In the genomic region with DNA sequence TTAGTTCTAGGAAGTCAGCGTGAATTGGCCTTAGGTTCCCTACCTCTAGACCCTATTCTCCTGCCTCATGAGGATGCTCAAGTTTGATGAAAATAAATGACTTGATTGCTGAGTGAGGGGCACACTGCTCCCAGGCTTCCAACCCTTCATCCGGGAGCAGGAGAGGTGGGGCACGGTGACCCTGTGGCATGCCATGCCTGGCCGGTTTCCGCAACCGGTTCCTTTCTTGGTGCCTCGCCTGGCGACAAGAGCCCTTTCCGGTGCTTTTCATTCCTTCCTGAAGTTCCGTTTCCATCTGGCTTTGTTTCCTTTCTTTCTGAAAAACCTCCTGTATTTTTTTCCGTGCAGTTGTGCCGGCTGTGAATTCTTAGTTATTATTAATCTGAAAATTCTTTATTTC, we compare ENCODE assay signal across 1 cellular context.
TF ChIP-seq lines count a peak whose summit lies in the region.

No MANE protein-coding gene starts in this region.

TF ChIP-seq in endothelial cell of umbilical vein, 7 proteins besides CTCF, POLR2A, EP300 and RAD21 (continued from another document):
- no peak for TF ChIP-seq POLR2AphosphoS5 (IDR thresholded peaks at IDR 0.05; ENCODE audit: insufficient read depth, low read depth, low read length)
- no peak for TF ChIP-seq FOS (IDR thresholded peaks at IDR 0.05; ENCODE audit: borderline replicate concordance, insufficient read depth, low read length)
- no peak for TF ChIP-seq MYC (IDR thresholded peaks at IDR 0.05; ENCODE audit: low read depth, low read length)
- TF ChIP-seq, protein P1, sequence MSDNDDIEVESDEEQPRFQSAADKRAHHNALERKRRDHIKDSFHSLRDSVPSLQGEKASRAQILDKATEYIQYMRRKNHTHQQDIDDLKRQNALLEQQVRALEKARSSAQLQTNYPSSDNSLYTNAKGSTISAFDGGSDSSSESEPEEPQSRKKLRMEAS (IDR thresholded peaks at IDR 0.05; ENCODE audit: insufficient read depth, insufficient read length), result no peak
- TF ChIP-seq EZH2 (IDR thresholded peaks at IDR 0.05; ENCODE audit: borderline replicate concordance, low read depth, low read length, severe bottlenecking), result no peak
- no peak for TF ChIP-seq GATA2 (IDR thresholded peaks at IDR 0.05; ENCODE audit: insufficient read depth, insufficient read length, low read depth, low read length)
TF ChIP-seq in endothelial cell of umbilical vein: peak in this region for 0.
